Comparison of ENCODE assay signal across 8 cellular contexts in the genomic region with DNA sequence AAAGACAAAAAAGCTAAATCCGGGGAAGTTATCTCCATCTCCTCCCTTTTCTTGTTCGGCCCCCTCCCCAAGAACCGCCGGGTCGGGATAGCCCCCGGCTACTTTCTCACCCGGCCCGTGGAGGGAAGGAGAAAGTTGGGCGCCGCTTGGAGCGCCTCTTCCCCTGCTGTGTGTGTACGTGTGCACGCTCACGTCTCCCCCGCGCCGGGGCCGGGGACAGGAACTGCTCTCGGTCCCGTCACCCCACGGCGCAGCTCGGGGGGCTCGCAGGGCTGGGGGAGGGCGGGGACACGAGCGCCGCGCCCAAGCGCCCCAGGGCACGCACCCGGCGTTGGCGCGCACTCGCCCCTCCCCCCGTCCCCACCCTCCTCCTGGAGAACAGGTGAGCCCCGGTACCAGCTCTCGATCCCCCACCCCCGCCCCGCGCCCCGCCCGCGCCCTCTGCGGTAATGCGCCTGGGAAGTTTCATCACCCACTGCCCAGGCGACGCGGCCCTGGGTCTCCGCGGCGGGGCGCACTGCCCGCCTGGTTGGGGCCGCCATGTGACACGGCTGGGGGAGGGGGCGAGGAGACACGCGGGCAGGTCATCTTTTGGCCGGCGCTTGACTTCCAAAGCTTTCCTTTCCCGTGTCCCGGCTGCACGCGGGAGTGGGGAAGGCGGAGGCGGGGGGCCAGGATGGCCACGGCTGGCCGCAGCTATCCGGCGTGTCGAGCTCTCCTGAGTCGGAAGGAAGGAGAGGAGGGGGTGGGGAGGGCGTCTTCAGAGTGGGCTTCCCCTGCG. TPM values are rescaled to one million over a fixed set of nuclear protein-coding genes. Genes with fewer than 3 reads are reported as not detected.
A peak's percentile ranks its signal among the peaks of the same experiment; 100 is the strongest.
DNase-seq lines count a peak whose midpoint lies in the region; ATAC-seq and TF ChIP-seq lines count a peak whose summit lies in the region.

No MANE protein-coding gene starts in this region.

- peak overlapping the region; percentile 82 for H3K4me3 Mint-ChIP-seq in activated T-cell treated with anti-CD3 and anti-CD28 coated beads, Interleukin-2, amount 50 U/mL, for 24 hours
- peak overlapping the region; percentile 98 for H3K4me3 Mint-ChIP-seq in activated CD8-positive, alpha-beta T cell treated with anti-CD3 and anti-CD28 coated beads for 36 hours

- no peaks in the 10 kb centered on the region for H3K36me3 ChIP-seq in right atrium auricular region

- peak overlapping the region; percentile 80 to 81 for H3K27ac ChIP-seq in right atrium auricular region

- intact Hi-C loops in activated CD8-positive, alpha-beta T cell treated with anti-CD3 and anti-CD28 coated beads for 36 hours (cut with micrococcal nuclease) = no loop called here

- H3K4me3 ChIP-seq in right atrium auricular region = peak overlapping the region; percentile 50 to 54

- peak; percentile 48 for DNase-seq in activated T-cell treated with anti-CD3 and anti-CD28 coated beads, Interleukin-2, amount 50 U/mL, for 24 hours
- DNase-seq in activated T-cell treated with anti-CD3 and anti-CD28 coated beads for 4 hours (no peak), right atrium auricular region (ENCODE audit: low spot score) (no peak), COLO829 (ENCODE audit: low spot score) (no peak)
- DNase-seq in activated CD8-positive, alpha-beta T cell treated with anti-CD3 and anti-CD28 coated beads for 36 hours = peak; percentile 89
- DNase-seq in stimulated activated CD4-positive, alpha-beta T cell treated with anti-CD3 and anti-CD28 coated beads, Interleukin-4, amount 100 ng/mL, for 1 hour = peak; percentile 51
- no peak for DNase-seq in effector CD4-positive, alpha-beta T cell

- no peak for TF ChIP-seq CTCF in activated CD8-positive, alpha-beta T cell treated with anti-CD3 and anti-CD28 coated beads for 36 hours (IDR thresholded peaks at IDR 0.05)
- peak in 1 of 2 donors; percentile 31 for TF ChIP-seq CTCF in right atrium auricular region (IDR thresholded peaks at IDR 0.05)

- peaks cover 5% of the 10 kb centered on the region for H3K9me3 Mint-ChIP-seq in activated T-cell treated with anti-CD3 and anti-CD28 coated beads, Interleukin-2, amount 50 U/mL, for 24 hours
- H3K9me3 Mint-ChIP-seq in activated CD8-positive, alpha-beta T cell treated with anti-CD3 and anti-CD28 coated beads for 36 hours = peaks cover 6% of the 10 kb centered on the region

- peaks cover 0 to 5% of the 10 kb centered on the region in 2 donors for H3K27me3 ChIP-seq in right atrium auricular region

- no peaks in the 10 kb centered on the region for H3K9me3 ChIP-seq in right atrium auricular region

- peaks cover 22% of the 10 kb centered on the region for H3K36me3 Mint-ChIP-seq in activated T-cell treated with anti-CD3 and anti-CD28 coated beads, Interleukin-2, amount 50 U/mL, for 24 hours (ENCODE audit: low read depth)
- peaks cover 48% of the 10 kb centered on the region for H3K36me3 Mint-ChIP-seq in activated CD8-positive, alpha-beta T cell treated with anti-CD3 and anti-CD28 coated beads for 36 hours (ENCODE audit: low read depth)

- H3K27me3 Mint-ChIP-seq in activated T-cell treated with anti-CD3 and anti-CD28 coated beads, Interleukin-2, amount 50 U/mL, for 24 hours = peaks cover 77% of the 10 kb centered on the region
- peaks cover 55% of the 10 kb centered on the region for H3K27me3 Mint-ChIP-seq in activated CD8-positive, alpha-beta T cell treated with anti-CD3 and anti-CD28 coated beads for 36 hours

- peak; percentile 35 for ATAC-seq in HG03521 (IDR thresholded peaks at IDR 0.05; ENCODE audit: unreplicated experiment)
- peak; percentile 70 for ATAC-seq in activated CD8-positive, alpha-beta T cell treated with anti-CD3 and anti-CD28 coated beads for 36 hours

- H3K4me1 Mint-ChIP-seq in activated T-cell treated with anti-CD3 and anti-CD28 coated beads, Interleukin-2, amount 50 U/mL, for 24 hours (ENCODE audit: low read depth) = peaks cover 39% of the 10 kb centered on the region
- H3K4me1 Mint-ChIP-seq in activated CD8-positive, alpha-beta T cell treated with anti-CD3 and anti-CD28 coated beads for 36 hours (ENCODE audit: low read depth) = peaks cover 33% of the 10 kb centered on the region

- peak overlapping the region; percentile 80 for H3K27ac Mint-ChIP-seq in activated T-cell treated with anti-CD3 and anti-CD28 coated beads, Interleukin-2, amount 50 U/mL, for 24 hours
- peak overlapping the region; percentile 89 for H3K27ac Mint-ChIP-seq in activated CD8-positive, alpha-beta T cell treated with anti-CD3 and anti-CD28 coated beads for 36 hours

- POLR2A ChIA-PET in activated CD8-positive, alpha-beta T cell treated with anti-CD3 and anti-CD28 coated beads for 36 hours (lab: Charles Lee) = interaction anchor here (0.6 to 2.8 kb wide), 7 partner anchors 11 to 1942 kb away, joined by 3 to 11 read pairs (median 4); a partner anchor contains a TSS

- H3K4me1 ChIP-seq in right atrium auricular region = peaks cover 0 to 61% of the 10 kb centered on the region in 2 donors

- CTCF ChIA-PET in activated CD8-positive, alpha-beta T cell treated with anti-CD3 and anti-CD28 coated beads for 36 hours (lab: Charles Lee) = interaction anchor here (0.7 to 7.6 kb wide), 4 partner anchors 14 to 346 kb away, joined by 3 to 180 read pairs (median 6); a partner anchor contains a TSS

RNA-seq across cellular contexts. Expression of a gene that starts 1.3 kb away (rescaled TPM):
- 10 to 100 TPM; 40.9 to 45.9 TPM for total RNA-seq in activated CD8-positive, alpha-beta T cell treated with anti-CD3 and anti-CD28 coated beads for 36 hours
- total RNA-seq in right atrium auricular region = 10 to 100 TPM; 16.0 to 16.1 TPM

Comparison
In these comparisons a context has a peak if more than half of its experiments do, and no peak if none do; other contexts are left out.
1. DNase-seq: peak in activated T-cell treated with anti-CD3 and anti-CD28 coated beads, Interleukin-2, amount 50 U/mL, for 24 hours (single experiment), activated CD8-positive, alpha-beta T cell treated with anti-CD3 and anti-CD28 coated beads for 36 hours (single experiment) and stimulated activated CD4-positive, alpha-beta T cell treated with anti-CD3 and anti-CD28 coated beads, Interleukin-4, amount 100 ng/mL, for 1 hour (single experiment); none in activated T-cell treated with anti-CD3 and anti-CD28 coated beads for 4 hours (single experiment), right atrium auricular region (single experiment), COLO829 (single experiment) and effector CD4-positive, alpha-beta T cell (single experiment).